In the genomic region with DNA sequence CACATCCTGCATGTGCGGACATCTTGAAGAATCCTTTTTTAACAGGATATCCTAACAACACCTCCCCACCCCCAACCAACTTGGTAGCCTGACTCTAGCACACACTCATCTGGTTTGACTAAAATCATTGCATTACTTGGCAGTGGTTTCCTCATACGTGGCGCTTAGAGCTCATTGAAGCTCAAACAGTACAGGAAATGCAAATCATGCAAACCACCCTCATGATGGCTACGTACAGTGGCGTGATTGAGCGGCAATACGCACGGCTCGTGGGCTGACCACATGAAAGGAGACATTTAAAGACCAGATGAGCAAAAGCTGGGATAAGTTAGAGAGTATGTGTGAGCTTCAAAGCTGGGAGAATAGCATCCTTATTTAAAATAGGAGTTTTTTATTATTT, we compare ENCODE assay signal across 8 cellular contexts.
DNase-seq lines count a peak whose midpoint lies in the region; ATAC-seq and TF ChIP-seq lines count a peak whose summit lies in the region.

No MANE protein-coding gene starts in this region.

- peak; percentile 100 for ATAC-seq in HG02678 (IDR thresholded peaks at IDR 0.05; ENCODE audit: unreplicated experiment)

- peak; percentile 25 for DNase-seq in GM13976 (ENCODE audit: low spot score)
- peak; percentile 25 to 97 (median 58) for DNase-seq in T-helper 1 cell
- peak; percentile 48 for DNase-seq in amniotic stem cell (lab: John Stamatoyannopoulos, UW)
- peak; percentile 49 for DNase-seq in stimulated activated CD8-positive, alpha-beta memory T cell treated with anti-CD3 and anti-CD28 coated beads, Interleukin-12 subunit alpha, Interleukin-12 subunit beta, amount 100 ng/mL, for 1 hour (ENCODE audit: low read depth)
- no peak for DNase-seq in NCI-H446 treated with DMSO at 0.1 percent for 48 hours (lab: John Stamatoyannopoulos, UW)
- DNase-seq in inferior parietal cortex (ENCODE audit: extremely low spot score): no peak
- DNase-seq in SHP77 treated with DMSO at 0.1 percent for 48 hours (lab: John Stamatoyannopoulos, UW): no peak

- no peak for TF ChIP-seq CTCF in GM13976 (IDR thresholded peaks at IDR 0.05; ENCODE audit: borderline replicate concordance, control extremely low read depth, extremely low read depth, insufficient read depth, missing control alignments)

- in situ Hi-C loops in GM13976 (cut with MboI; ENCODE audit: low sequenced_read_pairs, unreplicated experiment): no loop called here

Comparison
In these comparisons a context has a peak if more than half of its experiments do, and no peak if none do; other contexts are left out.
1. DNase-seq: peak in GM13976 (single experiment), T-helper 1 cell (5 of 5), amniotic stem cell (single experiment) and stimulated activated CD8-positive, alpha-beta memory T cell treated with anti-CD3 and anti-CD28 coated beads, Interleukin-12 subunit alpha, Interleukin-12 subunit beta, amount 100 ng/mL, for 1 hour (single experiment); none in NCI-H446 treated with DMSO at 0.1 percent for 48 hours (single experiment), inferior parietal cortex (single experiment) and SHP77 treated with DMSO at 0.1 percent for 48 hours (single experiment).